In the genomic region with DNA sequence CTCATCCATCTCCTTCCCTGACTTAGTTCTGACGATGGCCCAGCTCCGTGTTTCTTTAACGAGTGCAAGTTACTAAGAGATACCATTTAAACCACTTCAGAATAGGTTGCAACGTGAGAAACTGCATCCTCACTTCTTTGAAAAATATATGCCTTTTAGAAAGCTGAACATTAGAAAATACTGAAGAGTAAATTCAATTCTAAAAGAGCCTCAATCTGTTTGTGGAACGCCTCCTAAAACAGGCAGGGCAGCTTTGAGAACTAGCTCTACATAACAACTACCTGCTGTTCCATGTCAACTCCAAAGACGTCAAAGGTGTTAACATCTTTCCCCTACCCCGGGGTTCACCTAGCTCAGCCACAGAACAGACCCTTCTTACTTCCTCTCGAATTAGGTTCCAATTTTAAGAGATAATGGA, we compare ENCODE assay signal across 9 cellular contexts. TPM values are rescaled to one million over a fixed set of nuclear protein-coding genes. Genes with fewer than 3 reads are reported as not detected.
DNase-seq lines count a peak whose midpoint lies in the region; ATAC-seq and TF ChIP-seq lines count a peak whose summit lies in the region.
"Had no signal": no experiment of that assay in that cellular context is flagged by ENCODE, and none has a peak within 500 bp of the region (broad histone marks: within the 10 kb centered on the region; RNA-seq: fewer than 3 reads in every experiment).

No MANE protein-coding gene starts in this region.

- H3K4me2 ChIP-seq in KMS-11: peak overlapping the region; percentile 62

- H3K27me3 ChIP-seq in KMS-11 (ENCODE audit: insufficient read depth, low read depth) (no peaks in the 10 kb centered on the region), HAP-1 (ENCODE audit: low read depth) (peaks cover 24% of the 10 kb centered on the region)

- peaks cover 41% of the 10 kb centered on the region for H3K4me1 ChIP-seq in KMS-11 (ENCODE audit: low read depth, poor library complexity, severe bottlenecking)
- peaks cover 18% of the 10 kb centered on the region for H3K4me1 ChIP-seq in HAP-1

- H3K27me3 Mint-ChIP-seq in CD14-positive monocyte (ENCODE audit: low read depth in 3 of 3): peaks cover 68 to 74% (median 70%) of the 10 kb centered on the region in 3 donors
- H3K27me3 Mint-ChIP-seq in natural killer cell treated with Interleukin-12 subunit alpha and Interleukin-12 subunit beta and Interleukin-15 and Interleukin-18, amount 100 ng/mL, for 72 hours: peaks cover 56 to 67% of the 10 kb centered on the region in 2 donors

- H3K79me2 ChIP-seq in KMS-11 (ENCODE audit: insufficient read depth, low read depth): peaks cover 60% of the 10 kb centered on the region

- TF ChIP-seq CTCF in CD14-positive monocyte (IDR thresholded peaks at IDR 0.05) (no peak), KMS-11 (conservative IDR thresholded peaks at IDR 0.05; ENCODE audit: low read depth, low read length) (no peak)

- H4K20me1 ChIP-seq in KMS-11 (ENCODE audit: insufficient read depth): no peaks in the 10 kb centered on the region

- H3K36me3 ChIP-seq in KMS-11 (ENCODE audit: insufficient read depth): peaks cover 4% of the 10 kb centered on the region; the same call in 1 of the 2 replicates
- H3K36me3 ChIP-seq in HAP-1 (replicated peaks): no peaks in the 10 kb centered on the region

- H3K9me3 ChIP-seq in HAP-1: no peaks in the 10 kb centered on the region

- H2AFZ ChIP-seq in KMS-11 (ENCODE audit: low read depth): 0 out of 2 replicates have a peak overlapping the region, but pooled peaks have one; percentile 11

- peak overlapping the region; percentile 90 for H3K9ac ChIP-seq in KMS-11

- H3K9me3 Mint-ChIP-seq in CD14-positive monocyte: peaks cover 0 to 37% (median 17%) of the 10 kb centered on the region in 7 donors
- no peaks in the 10 kb centered on the region for H3K9me3 Mint-ChIP-seq in natural killer cell treated with Interleukin-12 subunit alpha and Interleukin-12 subunit beta and Interleukin-15 and Interleukin-18, amount 100 ng/mL, for 72 hours

- H3K4me1 Mint-ChIP-seq in CD14-positive monocyte: peaks cover 39% of the 10 kb centered on the region
- peaks cover 18 to 29% of the 10 kb centered on the region in 2 donors for H3K4me1 Mint-ChIP-seq in natural killer cell treated with Interleukin-12 subunit alpha and Interleukin-12 subunit beta and Interleukin-15 and Interleukin-18, amount 100 ng/mL, for 72 hours (ENCODE audit: low read depth in 2 of 2)

- H3K36me3 Mint-ChIP-seq in CD14-positive monocyte: peaks cover 4 to 21% of the 10 kb centered on the region in 2 donors
- H3K36me3 Mint-ChIP-seq in natural killer cell treated with Interleukin-12 subunit alpha and Interleukin-12 subunit beta and Interleukin-15 and Interleukin-18, amount 100 ng/mL, for 72 hours: no peaks in the 10 kb centered on the region

- ATAC-seq in natural killer cell treated with Interleukin-12 subunit alpha and Interleukin-12 subunit beta and Interleukin-15 and Interleukin-18, amount 100 ng/mL, for 72 hours: no peak
- ATAC-seq in HG02885 (IDR thresholded peaks at IDR 0.05; ENCODE audit: poor library complexity, unreplicated experiment): no peak
- no peak for ATAC-seq in GM18867 (IDR thresholded peaks at IDR 0.05; ENCODE audit: unreplicated experiment)

- H3K27ac ChIP-seq in KMS-11: peak overlapping the region; percentile 97

- H3K4me3 ChIP-seq in KMS-11 (IDR thresholded peaks at IDR 0.05; ENCODE audit: insufficient read depth, low read depth, low read length) (no peak overlapping the region), HAP-1 (no peak overlapping the region)

- DNase-seq in CD14-positive monocyte (ENCODE audit: low spot score) (no peak), cerebellum (ENCODE audit: low spot score) (peak; percentile 21), HAP-1 (ENCODE audit: low spot score in 2 of 2) (no peak)
- no peak for DNase-seq in natural killer cell treated with Interleukin-12 subunit alpha and Interleukin-12 subunit beta and Interleukin-15 and Interleukin-18, amount 100 ng/mL, for 72 hours (ENCODE audit: low spot score)
- no peak for DNase-seq in activated CD4-positive, CD25-positive, alpha-beta regulatory T cell treated with anti-CD3 and anti-CD28 coated beads, Interleukin-2, amount 50 U/mL, for 72 hours
- DNase-seq: NCI-H345 had no signal

- in situ Hi-C loops in HAP-1 (cut with MboI; ENCODE audit: low sequenced_read_pairs): loop anchor here (25.0 kb wide), 1 partner anchor 516 kb away; no protein-coding TSS in a partner anchor

- H3K4me3 Mint-ChIP-seq in CD14-positive monocyte: peak overlapping the region; percentile 18 to 85
- H3K4me3 Mint-ChIP-seq in natural killer cell treated with Interleukin-12 subunit alpha and Interleukin-12 subunit beta and Interleukin-15 and Interleukin-18, amount 100 ng/mL, for 72 hours: peak overlapping the region; percentile 73

- intact Hi-C loops in CD14-positive monocyte (cut with micrococcal nuclease): loop anchor here (10.0 kb wide), 2 partner anchors 153 to 353 kb away; no protein-coding TSS in a partner anchor

- H3K27ac Mint-ChIP-seq in CD14-positive monocyte: no peak overlapping the region
- no peak overlapping the region for H3K27ac Mint-ChIP-seq in natural killer cell treated with Interleukin-12 subunit alpha and Interleukin-12 subunit beta and Interleukin-15 and Interleukin-18, amount 100 ng/mL, for 72 hours

RNA-seq across cellular contexts. Expression of a gene that starts 3.5 kb away (rescaled TPM):
- polyA plus RNA-seq in CD14-positive monocyte: not detected
- 6.6 TPM for total RNA-seq in cerebellum
- total RNA-seq in natural killer cell treated with Interleukin-12 subunit alpha and Interleukin-12 subunit beta and Interleukin-15 and Interleukin-18, amount 100 ng/mL, for 72 hours: not detected
